Comparison of ENCODE assay signal across 9 cellular contexts in genomic region chr13:71865858-71866172, GRCh38. TPM values are rescaled to one million over a fixed set of nuclear protein-coding genes. Genes with fewer than 3 reads are reported as not detected.
A peak's percentile ranks its signal among the peaks of the same experiment; 100 is the strongest.
DNase-seq lines count a peak whose midpoint lies in the region; ATAC-seq and TF ChIP-seq lines count a peak whose summit lies in the region.
"Had no signal": no experiment of that assay in that cellular context is flagged by ENCODE, and none has a peak within 500 bp of the region (broad histone marks: within the 10 kb centered on the region; RNA-seq: fewer than 3 reads in every experiment).

No MANE protein-coding gene starts in this region.

- H3K9ac ChIP-seq in adipocyte (ENCODE audit: low read length) (no peak overlapping the region), subcutaneous abdominal adipose tissue (ENCODE audit: low read length in 5 of 5) (peak overlapping the region in 2 of 5 donors; percentile 56 to 64)

- intact Hi-C loops in A673 (cut with micrococcal nuclease; ENCODE audit: unreplicated experiment) = loop anchor here (10.0 kb wide), 1 partner anchor 241 kb away; no protein-coding TSS in a partner anchor

- H3K36me3 ChIP-seq in A673 (ENCODE audit: insufficient read depth, low read length, poor library complexity, severe bottlenecking) (no peaks in the 10 kb centered on the region), adipocyte (ENCODE audit: control insufficient read depth, insufficient read depth, low read length, severe bottlenecking) (no peaks in the 10 kb centered on the region), subcutaneous abdominal adipose tissue (ENCODE audit: control insufficient read depth in 5 of 5, insufficient read depth in 5 of 5, low read length in 5 of 5) (no peaks in the 10 kb centered on the region)

- POLR2A ChIA-PET in A673 (lab: Charles Lee; ENCODE audit: low non-redundant PET) = no interaction called here

- in situ Hi-C loops in ACHN (cut with HindIII; ENCODE audit: low pct_ligation_motif_present, low pct_unique_long_range_greater_than_20kb, low sequenced_read_pairs) = no loop called here

- H3K4me1 ChIP-seq in A673 (ENCODE audit: insufficient read depth, low read length, poor library complexity, severe bottlenecking) (peaks cover 10% of the 10 kb centered on the region), adipocyte (ENCODE audit: control insufficient read depth, insufficient read depth, low read length) (peaks cover 9% of the 10 kb centered on the region), subcutaneous abdominal adipose tissue (ENCODE audit: control insufficient read depth in 5 of 5, insufficient read depth in 5 of 5, low read length in 5 of 5) (peaks cover 2 to 35% (median 30%) of the 10 kb centered on the region in 5 donors)

- peak overlapping the region; percentile 54 to 70 (median 65) for H3K4me3 Mint-ChIP-seq in immature natural killer cell

- no TSS peak for BruUV-seq in A673 (replicated peaks; lab: Mats Ljungman, UMichigan)

- H3K27ac ChIP-seq in A673 (ENCODE audit: low read depth, low read length, poor library complexity, severe bottlenecking) = no peak overlapping the region
- peak overlapping the region; percentile 44 for H3K27ac ChIP-seq in subcutaneous abdominal adipose tissue (ENCODE audit: low read depth, low read length)

- H3K27ac Mint-ChIP-seq in immature natural killer cell = no peak overlapping the region
- H3K27ac Mint-ChIP-seq: activated naive CD4-positive, alpha-beta T cell treated with anti-CD3 and anti-CD28 coated beads, Interleukin-2, amount 50 U/mL, for 72 hours had no signal

- no peak for ATAC-seq in HG03280 (IDR thresholded peaks at IDR 0.05; ENCODE audit: unreplicated experiment)

- peaks cover 19 to 31% of the 10 kb centered on the region in 2 donors for H3K4me1 Mint-ChIP-seq in immature natural killer cell

- DNase-seq in A673 (ENCODE audit: low spot score) (peak; percentile 5), HFF-Myc (ENCODE audit: extremely low read depth, low read depth) (no peak), adipocyte (ENCODE audit: low read depth) (no peak), immature natural killer cell (no peak), NCI-H774 (lab: John Stamatoyannopoulos, UW) (no peak), ACHN (no peak)

- H3K4me3 ChIP-seq in A673 (ENCODE audit: low read depth, low read length, poor library complexity, severe bottlenecking) = peak overlapping the region; percentile 49
- peak overlapping the region; percentile 56 for H3K4me3 ChIP-seq in HFF-Myc (replicated peaks; ENCODE audit: low read depth, low read length)
- H3K4me3 ChIP-seq in adipocyte (ENCODE audit: low read length) = peak overlapping the region; percentile 67
- H3K4me3 ChIP-seq in subcutaneous abdominal adipose tissue (ENCODE audit: low read depth in 1 of 5, low read length in 5 of 5) = peak overlapping the region; percentile 81 to 89 (median 84)

- peaks cover 15 to 29% (median 22%) of the 10 kb centered on the region in 3 donors for H3K27me3 Mint-ChIP-seq in immature natural killer cell (ENCODE audit: low read depth in 3 of 3)

- H3K9me3 ChIP-seq in A673 (ENCODE audit: low read depth, low read length, poor library complexity, severe bottlenecking) (no peaks in the 10 kb centered on the region), adipocyte (ENCODE audit: control insufficient read depth, low read length) (no peaks in the 10 kb centered on the region), subcutaneous abdominal adipose tissue (ENCODE audit: control insufficient read depth in 5 of 5, low read length in 5 of 5) (no peaks in the 10 kb centered on the region)

- H3K36me3 Mint-ChIP-seq in immature natural killer cell = peaks cover 0 to 13% (median 4%) of the 10 kb centered on the region in 3 donors

- peaks cover 0 to 23% (median 5%) of the 10 kb centered on the region in 6 donors for H3K9me3 Mint-ChIP-seq in immature natural killer cell
- H3K9me3 Mint-ChIP-seq: activated naive CD4-positive, alpha-beta T cell treated with anti-CD3 and anti-CD28 coated beads, Interleukin-2, amount 50 U/mL, for 72 hours had no signal

- no peak for TF ChIP-seq CTCF in A673 (conservative IDR thresholded peaks at IDR 0.05; ENCODE audit: low read depth, low read length)
- TF ChIP-seq CTCF in HFF-Myc (IDR thresholded peaks at IDR 0.05; ENCODE audit: low read depth, low read length, missing control alignments) = no peak

- CTCF ChIA-PET in A673 (lab: Charles Lee) = no interaction called here

- H3K27me3 ChIP-seq in A673 (replicated peaks; ENCODE audit: insufficient read depth, low read depth, low read length, poor library complexity) = peaks cover 96% of the 10 kb centered on the region
- H3K27me3 ChIP-seq in adipocyte (replicated peaks; ENCODE audit: control insufficient read depth, insufficient read depth, low read length) = peaks cover 43% of the 10 kb centered on the region
- H3K27me3 ChIP-seq in subcutaneous abdominal adipose tissue (ENCODE audit: control insufficient read depth in 5 of 5, insufficient read depth in 4 of 5, low read length in 5 of 5) = peaks cover 13 to 24% (median 18%) of the 10 kb centered on the region in 5 donors

RNA-seq across cellular contexts. Expression of gene DACH1, which starts 1.2 kb away (rescaled TPM):
- total RNA-seq in A673 (2021) = 0.11 and 0.22 TPM in 2 replicates
- under 1 TPM; 0.08 to 0.72 (median 0.32) TPM for polyA plus RNA-seq in immature natural killer cell
- total RNA-seq: activated naive CD4-positive, alpha-beta T cell treated with anti-CD3 and anti-CD28 coated beads, Interleukin-2, amount 50 U/mL, for 72 hours had no signal
